8 cellular contexts compared by ENCODE assay signal in the genomic region with DNA sequence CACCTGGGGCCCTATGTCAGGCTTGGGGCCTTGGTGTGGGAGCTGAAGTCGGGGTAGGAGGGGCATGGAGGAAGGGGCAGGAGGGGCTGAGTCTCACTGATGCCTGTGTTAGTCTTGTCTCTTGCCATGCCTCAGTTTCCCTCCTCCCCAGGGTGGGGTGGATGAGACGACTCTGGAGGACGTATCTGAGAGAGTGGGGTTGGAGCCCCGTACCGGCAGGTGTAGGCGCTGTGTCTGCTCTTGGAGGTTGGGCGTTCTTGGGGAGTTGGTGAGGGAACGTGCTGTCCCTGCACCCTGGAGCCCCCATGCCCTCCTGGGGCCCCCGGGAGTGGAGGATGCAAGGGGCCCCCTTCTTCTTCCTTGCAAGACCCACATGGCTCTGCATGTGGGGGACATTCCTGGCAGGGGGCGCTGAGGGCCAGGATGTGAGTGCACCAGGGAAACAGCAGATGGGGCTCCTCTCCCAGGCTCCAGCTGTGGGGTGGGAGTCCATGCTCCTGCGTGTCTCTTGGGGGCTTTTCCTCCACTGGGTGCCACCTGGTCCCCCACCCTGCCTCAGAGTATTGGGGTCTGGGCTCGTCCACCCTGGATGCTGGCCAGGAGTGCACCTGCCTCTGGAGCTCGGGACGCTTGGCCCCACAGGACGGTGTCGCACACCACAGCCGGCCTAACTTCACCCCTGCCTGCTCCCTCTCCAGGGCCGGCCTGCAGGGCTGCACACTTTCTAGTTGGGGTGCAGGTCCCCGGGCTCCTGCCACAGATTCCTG. TPM values are rescaled to one million over a fixed set of nuclear protein-coding genes. Genes with fewer than 3 reads are reported as not detected.
DNase-seq lines count a peak whose midpoint lies in the region; ATAC-seq and TF ChIP-seq lines count a peak whose summit lies in the region.

No MANE protein-coding gene starts in this region.

- H3K36me3 ChIP-seq in right atrium auricular region = no peaks in the 10 kb centered on the region

- peak overlapping the region; percentile 99 for H3K27ac ChIP-seq in HL-60 (replicated peaks)
- peak overlapping the region; percentile 83 for H3K27ac ChIP-seq in right atrium auricular region

- TF ChIP-seq CTCF in AG10803 (conservative IDR thresholded peaks at IDR 0.05; ENCODE audit: low read length) (0 out of 2 replicates have a peak, but pooled peaks have one; percentile 20), HL-60 (IDR thresholded peaks at IDR 0.05; ENCODE audit: insufficient read depth, low read length) (peak; percentile 2), right atrium auricular region (IDR thresholded peaks at IDR 0.05) (peak in 1 of 2 donors; percentile 61)

- peaks cover 0 to 35% of the 10 kb centered on the region in 2 donors for H3K4me1 ChIP-seq in right atrium auricular region

- no peaks in the 10 kb centered on the region for H3K27me3 ChIP-seq in HL-60 (ENCODE audit: insufficient read depth, poor library complexity, severe bottlenecking)
- H3K27me3 ChIP-seq in right atrium auricular region = no peaks in the 10 kb centered on the region

- no peak for ATAC-seq in GM18907 (IDR thresholded peaks at IDR 0.05; ENCODE audit: unreplicated experiment)

- H3K4me3 ChIP-seq in AG10803 (ENCODE audit: low read length) = no peak overlapping the region
- H3K4me3 ChIP-seq in HL-60 (replicated peaks; ENCODE audit: insufficient read depth, low read length) = no peak overlapping the region
- peak overlapping the region in 1 of 2 donors; percentile 60 for H3K4me3 ChIP-seq in right atrium auricular region

- H3K9me3 ChIP-seq in right atrium auricular region = no peaks in the 10 kb centered on the region

- DNase-seq in AG10803 (ENCODE audit: low read depth) (no peak), HL-60 (ENCODE audit: low read depth in 1 of 2, low spot score in 1 of 2) (peak in 1 of 2 experiments; percentile 60), activated T-cell treated with anti-CD3 and anti-CD28 coated beads for 24 hours (ENCODE audit: low read depth) (peak; percentile 40), right atrium auricular region (ENCODE audit: low spot score) (no peak), NCI-H526 treated with DMSO at 0.1 percent for 48 hours (lab: John Stamatoyannopoulos, UW) (no peak), hippocampal formation (lab: John Stamatoyannopoulos, UW) (no peak)
- peak in 2 of 3 experiments; percentile 29 to 55 for DNase-seq in stimulated activated CD4-positive, alpha-beta T cell treated with anti-CD3 and anti-CD28 coated beads, TNF-alpha, amount 100 ng/mL, for 24 hours (ENCODE audit: low read depth in 3 of 3)

RNA-seq across cellular contexts. Expression of a gene that starts 1.4 kb away (rescaled TPM):
- 10 to 100 TPM in 1 of 2 donors, 1 to 10 TPM in 1; 9.2 to 14.5 TPM for total RNA-seq in right atrium auricular region

RNA-seq across cellular contexts. Expression of a gene that starts 24.7 kb away (rescaled TPM):
- not detected for total RNA-seq in right atrium auricular region

RNA-seq across cellular contexts. Expression of a gene that starts 28.4 kb away (rescaled TPM):
- 10 to 100 TPM; 27.0 to 41.5 TPM for total RNA-seq in right atrium auricular region

RNA-seq across cellular contexts. Expression of a gene that starts 31.8 kb away (rescaled TPM):
- 1 to 10 TPM; 6.4 to 6.8 TPM for total RNA-seq in right atrium auricular region

Comparison
In these comparisons a context has a peak if more than half of its experiments do, and no peak if none do; other contexts are left out.
1. DNase-seq: peak in activated T-cell treated with anti-CD3 and anti-CD28 coated beads for 24 hours (single experiment) and stimulated activated CD4-positive, alpha-beta T cell treated with anti-CD3 and anti-CD28 coated beads, TNF-alpha, amount 100 ng/mL, for 24 hours (2 of 3); none in AG10803 (single experiment), right atrium auricular region (single experiment), NCI-H526 treated with DMSO at 0.1 percent for 48 hours (single experiment) and hippocampal formation (0 of 2).